In the genomic region with DNA sequence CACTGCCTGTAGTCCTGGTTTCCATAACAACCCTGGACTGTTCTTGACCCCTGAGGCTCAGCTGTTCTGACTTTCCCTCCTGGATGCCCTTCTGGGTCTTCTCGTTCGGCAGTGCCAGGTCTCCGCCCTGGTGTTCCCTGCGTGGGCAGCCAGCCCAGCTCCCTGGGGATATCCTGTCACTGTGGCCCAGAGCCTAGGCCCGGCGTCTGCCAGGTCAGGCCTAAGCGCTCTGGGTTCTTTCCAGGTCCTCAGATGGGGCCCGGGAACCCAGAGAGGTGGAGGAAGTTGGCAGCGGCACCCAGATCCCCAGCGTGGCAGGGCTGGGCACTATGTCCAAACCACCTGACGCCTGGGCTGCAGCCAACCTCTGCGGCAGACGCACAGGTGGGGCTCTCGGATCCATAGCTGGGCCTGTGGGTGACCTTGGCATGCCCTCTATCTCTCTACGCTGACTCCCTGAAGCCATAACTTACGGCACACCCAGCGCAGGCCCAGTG, we compare ENCODE assay signal across 14 cellular contexts. TPM values are rescaled to one million over a fixed set of nuclear protein-coding genes. Genes with fewer than 3 reads are reported as not detected.
DNase-seq lines count a peak whose midpoint lies in the region; ATAC-seq and TF ChIP-seq lines count a peak whose summit lies in the region.
"Had no signal": no experiment of that assay in that cellular context is flagged by ENCODE, and none has a peak within 500 bp of the region (broad histone marks: within the 10 kb centered on the region; RNA-seq: fewer than 3 reads in every experiment).

No MANE protein-coding gene starts in this region.

- no peaks in the 10 kb centered on the region for H3K9me3 ChIP-seq in RWPE2 (ENCODE audit: severe bottlenecking)
- H3K9me3 ChIP-seq in right atrium auricular region = peaks cover 0 to 14% of the 10 kb centered on the region in 2 donors
- H3K9me3 ChIP-seq in prostate gland = no peaks in the 10 kb centered on the region

- no peak overlapping the region for H3K27ac ChIP-seq in RWPE2 (ENCODE audit: poor library complexity, severe bottlenecking)
- H3K27ac ChIP-seq in right atrium auricular region = peak overlapping the region; percentile 43 to 72
- peak overlapping the region; percentile 50 to 56 for H3K27ac ChIP-seq in prostate gland

- no peaks in the 10 kb centered on the region for H3K36me3 ChIP-seq in RWPE2 (ENCODE audit: low read depth)
- no peaks in the 10 kb centered on the region for H3K36me3 ChIP-seq in right atrium auricular region
- no peaks in the 10 kb centered on the region for H3K36me3 ChIP-seq in prostate gland

- no peak for ATAC-seq in RWPE2 (ENCODE audit: low read depth)
- ATAC-seq in GM18505 (IDR thresholded peaks at IDR 0.05; ENCODE audit: unreplicated experiment) = no peak
- no peak for ATAC-seq in GM21576 (IDR thresholded peaks at IDR 0.05; ENCODE audit: unreplicated experiment)
- ATAC-seq: stimulated activated naive CD8-positive, alpha-beta T cell treated with anti-CD3 and anti-CD28 coated beads, Interleukin-15, amount 100 ng/mL, for 72 hours had no signal

- H3K27me3 ChIP-seq in RWPE2 (ENCODE audit: insufficient read depth, poor library complexity, severe bottlenecking) (no peaks in the 10 kb centered on the region), right atrium auricular region (no peaks in the 10 kb centered on the region), prostate gland (replicated peaks; ENCODE audit: insufficient read depth) (no peaks in the 10 kb centered on the region)

- H3K4me1 ChIP-seq in RWPE2 (ENCODE audit: insufficient read depth, poor library complexity, severe bottlenecking) = no peaks in the 10 kb centered on the region
- peaks cover 0 to 21% of the 10 kb centered on the region in 2 donors for H3K4me1 ChIP-seq in right atrium auricular region
- peaks cover 11% of the 10 kb centered on the region for H3K4me1 ChIP-seq in prostate gland (replicated peaks)

- TF ChIP-seq POLR2A in prostate gland (IDR thresholded peaks at IDR 0.05) (no peak), GM18505 (IDR thresholded peaks at IDR 0.05; ENCODE audit: borderline replicate concordance, extremely low read depth, insufficient read depth, insufficient read length) (no peak)

- in situ Hi-C loops in G401 (cut with HindIII; ENCODE audit: low sequenced_read_pairs) = no loop called here

- intact Hi-C loops in prostate gland (cut with DNase I) = no loop called here

- WGBS in prostate gland = 25% methylated on average over 16 of the region's 17 CpGs

- DNase-seq in G401 (ENCODE audit: low spot score) (peak; percentile 73), RWPE2 (ENCODE audit: low spot score) (peak; percentile 41), right atrium auricular region (ENCODE audit: low spot score) (peak; percentile 72), prostate gland (ENCODE audit: low spot score) (peak; percentile 93), T-helper 2 cell (no peak), T-helper 1 cell (no peak)
- DNase-seq: activated CD4-positive, alpha-beta T cell treated with anti-CD3 and anti-CD28 coated beads, Interleukin-2, amount 50 U/mL, for 4 hours; activated naive CD8-positive, alpha-beta T cell treated with anti-CD3 and anti-CD28 coated beads for 36 hours; HCEC 1CT; hippocampal formation; stimulated activated CD4-positive, alpha-beta T cell treated with anti-CD3 and anti-CD28 coated beads, Interleukin-4, amount 100 ng/mL, for 1 hour; stimulated activated naive CD8-positive, alpha-beta T cell treated with anti-CD3 and anti-CD28 coated beads, Interleukin-15, amount 100 ng/mL, for 72 hours had no signal

- no peak for TF ChIP-seq CTCF in RWPE2 (IDR thresholded peaks at IDR 0.05; ENCODE audit: poor library complexity, severe bottlenecking)
- no peak for TF ChIP-seq CTCF in right atrium auricular region (IDR thresholded peaks at IDR 0.05)
- no peak for TF ChIP-seq CTCF in prostate gland (IDR thresholded peaks at IDR 0.05)

- H3K4me3 ChIP-seq in RWPE2 (ENCODE audit: severe bottlenecking) (no peak overlapping the region), right atrium auricular region (no peak overlapping the region), prostate gland (no peak overlapping the region)

RNA-seq across cellular contexts. Expression of a gene that starts 12.5 kb away (rescaled TPM):
- 4.2 and 4.5 TPM in 2 replicates for total RNA-seq in G401 (2014; rRNA removed; shearing (Covaris generic))
- total RNA-seq in right atrium auricular region (10 to 100 TPM in 1 of 2 donors, 1 to 10 TPM in 1; 5.5 to 12.2 TPM), prostate gland (10 to 100 TPM; 16.3 to 44.5 TPM)

Comparison
In these comparisons a context has a peak if more than half of its experiments do, and no peak if none do; other contexts are left out.
1. DNase-seq: peak in G401 (single experiment), RWPE2 (single experiment), right atrium auricular region (single experiment) and prostate gland (single experiment); none in T-helper 2 cell (0 of 5) and T-helper 1 cell (0 of 5).